In genomic region chr16:49499018-49499785, GRCh38 we compare ENCODE assay signal across 22 cellular contexts.
DNase-seq lines count a peak whose midpoint lies in the region; ATAC-seq and TF ChIP-seq lines count a peak whose summit lies in the region.
"Had no signal": no experiment of that assay in that cellular context is flagged by ENCODE, and none has a peak within 500 bp of the region (broad histone marks: within the 10 kb centered on the region; RNA-seq: fewer than 3 reads in every experiment).

No MANE protein-coding gene starts in this region.

- H3K4me1 ChIP-seq in spleen: no peaks in the 10 kb centered on the region
- H3K4me1 ChIP-seq: foreskin keratinocyte, sigmoid colon had no signal

- H3K36me3 ChIP-seq in spleen: no peaks in the 10 kb centered on the region
- H3K36me3 ChIP-seq: sigmoid colon, thoracic aorta had no signal

- no peak overlapping the region for H3K4me3 Mint-ChIP-seq in HFFc6
- H3K4me3 Mint-ChIP-seq: activated CD4-positive, alpha-beta T cell treated with anti-CD3 and anti-CD28 coated beads, Interleukin-2, amount 10 ng/mL, durations not matched to agents 24 days and 14 days; CD14-positive monocyte; stimulated activated effector memory CD8-positive, alpha-beta T cell treated with anti-CD3 and anti-CD28 coated beads, Interleukin-12 subunit alpha, Interleukin-12 subunit beta, amount 100 ng/mL, for 72 hours had no signal

- no peaks in the 10 kb centered on the region for H3K36me3 Mint-ChIP-seq in HFFc6 (ENCODE audit: low read depth)
- H3K36me3 Mint-ChIP-seq: CD14-positive monocyte; stimulated activated effector memory CD8-positive, alpha-beta T cell treated with anti-CD3 and anti-CD28 coated beads, Interleukin-12 subunit alpha, Interleukin-12 subunit beta, amount 100 ng/mL, for 72 hours had no signal

- H3K4me3 ChIP-seq in foreskin fibroblast (ENCODE audit: low read depth in 1 of 2, low read length in 2 of 2) (no peak overlapping the region), spleen (no peak overlapping the region)
- H3K4me3 ChIP-seq: lung, sigmoid colon, thoracic aorta had no signal

- WGBS in spleen, 5 donors: 86 to 93% (median 87%) methylated on average over 20 to 23 of the region's 23 CpGs

- intact Hi-C loops in spleen (cut with DNase I; ENCODE audit: low total_unique reads): loop anchor here (10.0 kb wide), 1 partner anchor 96 kb away; no protein-coding TSS in a partner anchor

- no peak overlapping the region for H3K27ac ChIP-seq in spleen
- H3K27ac ChIP-seq: foreskin keratinocyte, sigmoid colon, thoracic aorta had no signal

- peak; percentile 43 for DNase-seq in activated effector memory CD4-positive, alpha-beta T cell treated with anti-CD3 and anti-CD28 coated beads, Interleukin-2, amount 50 U/mL, for 16 hours
- DNase-seq in activated effector memory CD4-positive, alpha-beta T cell treated with Interleukin-2 at 50 U/mL for 16 hours: no peak
- DNase-seq in NCI-H446 treated with DMSO at 0.1 percent for 48 hours (lab: John Stamatoyannopoulos, UW): peak; percentile 74
- DNase-seq in foreskin fibroblast: peak; percentile 3 to 28
- peak; percentile 46 for DNase-seq in spleen
- no peak for DNase-seq in HFFc6
- DNase-seq in NCI-H1417 (lab: John Stamatoyannopoulos, UW): no peak
- DNase-seq: activated CD4-positive, alpha-beta T cell treated with anti-CD3 and anti-CD28 coated beads, Interleukin-2, amount 10 ng/mL, durations not matched to agents 24 days and 14 days; activated CD8-positive, alpha-beta memory T cell treated with anti-CD3 and anti-CD28 coated beads, Interleukin-2, amount 50 U/mL, for 4 hours; activated gamma-delta T cell treated with Interleukin-2 at 50 U/mL for 16 hours; amniotic stem cell; foreskin keratinocyte; hippocampal formation; MM.1S; NCI-H345; SHP77; sigmoid colon had no signal

- no peak for ATAC-seq in GM18519 (IDR thresholded peaks at IDR 0.05; ENCODE audit: low FRiP score, unreplicated experiment)
- ATAC-seq: foreskin keratinocyte; stimulated activated effector memory CD8-positive, alpha-beta T cell treated with anti-CD3 and anti-CD28 coated beads, Interleukin-12 subunit alpha, Interleukin-12 subunit beta, amount 100 ng/mL, for 72 hours had no signal

- H3K4me1 Mint-ChIP-seq in HFFc6 (ENCODE audit: low read depth): no peaks in the 10 kb centered on the region
- H3K4me1 Mint-ChIP-seq: activated CD4-positive, alpha-beta T cell treated with anti-CD3 and anti-CD28 coated beads, Interleukin-2, amount 10 ng/mL, durations not matched to agents 24 days and 14 days had no signal

- no peaks in the 10 kb centered on the region for H3K9me3 ChIP-seq in spleen
- H3K9me3 ChIP-seq: sigmoid colon, thoracic aorta had no signal

- H3K27me3 ChIP-seq in spleen (replicated peaks in 1 of 7): no peaks in the 10 kb centered on the region
- H3K27me3 ChIP-seq: foreskin keratinocyte, sigmoid colon had no signal

- peaks cover 66% of the 10 kb centered on the region for H3K9me3 Mint-ChIP-seq in HFFc6
- H3K9me3 Mint-ChIP-seq: activated CD4-positive, alpha-beta T cell treated with anti-CD3 and anti-CD28 coated beads, Interleukin-2, amount 10 ng/mL, durations not matched to agents 24 days and 14 days; stimulated activated effector memory CD8-positive, alpha-beta T cell treated with anti-CD3 and anti-CD28 coated beads, Interleukin-12 subunit alpha, Interleukin-12 subunit beta, amount 100 ng/mL, for 72 hours had no signal

- TF ChIP-seq POLR2A in spleen (IDR thresholded peaks at IDR 0.05): no peak

- H3K27me3 Mint-ChIP-seq in HFFc6 (ENCODE audit: insufficient read depth): no peaks in the 10 kb centered on the region; the same call in 1 of the 2 replicates
- H3K27me3 Mint-ChIP-seq: activated CD4-positive, alpha-beta T cell treated with anti-CD3 and anti-CD28 coated beads, Interleukin-2, amount 10 ng/mL, durations not matched to agents 24 days and 14 days had no signal

- TF ChIP-seq CTCF in foreskin fibroblast (IDR thresholded peaks at IDR 0.05; ENCODE audit: low read depth, low read length): no peak
- TF ChIP-seq CTCF in spleen (IDR thresholded peaks at IDR 0.05 in 8 of 11, conservative IDR thresholded peaks at IDR 0.05 in 3 of 11): no peak
- no peak for TF ChIP-seq CTCF in HFFc6 (IDR thresholded peaks at IDR 0.05)

- no peak overlapping the region for H3K27ac Mint-ChIP-seq in HFFc6
- H3K27ac Mint-ChIP-seq: activated CD4-positive, alpha-beta T cell treated with anti-CD3 and anti-CD28 coated beads, Interleukin-2, amount 10 ng/mL, durations not matched to agents 24 days and 14 days; CD14-positive monocyte; stimulated activated effector memory CD8-positive, alpha-beta T cell treated with anti-CD3 and anti-CD28 coated beads, Interleukin-12 subunit alpha, Interleukin-12 subunit beta, amount 100 ng/mL, for 72 hours had no signal

Comparison
In these comparisons a context has a peak if more than half of its experiments do, and no peak if none do; other contexts are left out.
1. DNase-seq: peak in activated effector memory CD4-positive, alpha-beta T cell treated with anti-CD3 and anti-CD28 coated beads, Interleukin-2, amount 50 U/mL, for 16 hours (single experiment), NCI-H446 treated with DMSO at 0.1 percent for 48 hours (single experiment), foreskin fibroblast (2 of 2) and spleen (single experiment); none in activated effector memory CD4-positive, alpha-beta T cell treated with Interleukin-2 at 50 U/mL for 16 hours (single experiment), HFFc6 (single experiment) and NCI-H1417 (0 of 3).